Comparison of ENCODE assay signal across 1 cellular context in the genomic region with DNA sequence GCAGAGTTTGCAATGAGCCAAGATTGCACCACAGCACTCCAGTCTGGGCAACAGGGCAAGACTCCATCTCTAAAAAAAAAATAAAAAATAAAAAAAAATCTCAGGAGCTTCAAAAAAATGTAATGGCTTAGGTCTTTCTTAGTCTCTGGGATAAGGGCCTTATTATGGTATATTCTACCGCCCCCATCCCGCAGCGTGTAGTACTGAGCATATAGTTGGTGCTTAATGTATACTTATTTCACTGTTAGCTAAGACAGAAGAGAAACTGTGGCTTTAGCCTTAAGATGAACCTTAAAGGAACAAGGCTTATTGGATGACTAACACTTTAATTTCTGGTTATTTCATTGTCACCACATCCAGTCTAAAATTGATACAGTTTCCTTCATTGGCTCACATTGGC.
TF ChIP-seq lines count a peak whose summit lies in the region.

No MANE protein-coding gene starts in this region.

TF ChIP-seq in HepG2, 621 proteins besides CTCF, POLR2A, EP300 and RAD21:
- TF ChIP-seq ZIK1 (CRISPR knock-in tag; IDR thresholded peaks at IDR 0.05; ENCODE audit: borderline replicate concordance, low read depth): no peak
- TF ChIP-seq, protein P1, sequence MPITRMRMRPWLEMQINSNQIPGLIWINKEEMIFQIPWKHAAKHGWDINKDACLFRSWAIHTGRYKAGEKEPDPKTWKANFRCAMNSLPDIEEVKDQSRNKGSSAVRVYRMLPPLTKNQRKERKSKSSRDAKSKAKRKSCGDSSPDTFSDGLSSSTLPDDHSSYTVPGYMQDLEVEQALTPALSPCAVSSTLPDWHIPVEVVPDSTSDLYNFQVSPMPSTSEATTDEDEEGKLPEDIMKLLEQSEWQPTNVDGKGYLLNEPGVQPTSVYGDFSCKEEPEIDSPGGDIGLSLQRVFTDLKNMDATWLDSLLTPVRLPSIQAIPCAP (CRISPR knock-in tag; IDR thresholded peaks at IDR 0.05; ENCODE audit: low read depth): no peak
